ENCODE assay signal across 1 cellular context in genomic region chr2:70738159-70738558, GRCh38.
TF ChIP-seq lines count a peak whose summit lies in the region.

No MANE protein-coding gene starts in this region.

TF ChIP-seq in WTC11, 78 proteins besides CTCF, POLR2A, EP300 and RAD21 (continued from another document):
- TF ChIP-seq ERG (CRISPR knock-in tag; IDR thresholded peaks at IDR 0.05) = no peak
- TF ChIP-seq SMAD4 (CRISPR knock-in tag; IDR thresholded peaks at IDR 0.05) = no peak
- no peak for TF ChIP-seq CREM (CRISPR knock-in tag; IDR thresholded peaks at IDR 0.05)
- no peak for TF ChIP-seq E2F5 (CRISPR knock-in tag; IDR thresholded peaks at IDR 0.05)
- TF ChIP-seq ZNF281 (CRISPR knock-in tag; IDR thresholded peaks at IDR 0.05) = no peak
